Comparison of ENCODE assay signal across 8 cellular contexts in the genomic region with DNA sequence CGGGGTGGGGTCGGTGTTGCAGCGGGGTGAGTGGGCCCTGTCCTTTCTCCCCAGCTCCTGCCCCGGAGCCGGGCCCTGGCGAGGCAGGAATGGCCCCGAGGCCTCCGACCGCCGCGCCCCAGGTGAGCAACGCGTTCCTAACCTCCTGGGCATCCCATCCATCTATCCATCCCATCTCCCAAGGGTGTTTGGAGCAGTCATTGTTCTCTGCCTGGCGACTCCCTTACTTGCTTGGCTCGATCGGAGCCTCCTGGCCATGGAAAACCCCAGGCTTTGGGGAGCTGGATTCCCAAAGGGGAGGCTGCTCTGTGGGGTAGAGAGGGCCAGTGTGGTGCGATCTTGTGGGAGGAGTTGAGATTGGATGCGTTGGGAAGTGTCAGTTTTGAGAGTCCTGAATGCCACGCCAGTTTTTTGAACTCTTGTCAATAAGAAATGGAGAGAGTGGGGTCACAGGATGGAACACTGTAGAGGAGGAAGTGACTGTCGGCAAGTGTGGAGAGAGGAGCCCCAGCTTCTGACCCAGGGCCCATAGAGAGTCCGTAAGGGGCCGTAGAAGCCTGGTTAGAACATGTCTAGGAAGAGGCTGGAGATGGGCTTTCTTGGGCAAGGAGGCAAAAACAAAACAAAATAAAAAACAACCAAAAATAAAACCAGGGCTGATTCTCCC. TPM values are rescaled to one million over a fixed set of nuclear protein-coding genes. Genes with fewer than 3 reads are reported as not detected.
DNase-seq lines count a peak whose midpoint lies in the region; ATAC-seq and TF ChIP-seq lines count a peak whose summit lies in the region.

No MANE protein-coding gene starts in this region.

- H3K27ac ChIP-seq in OCI-LY3 (ENCODE audit: low read length): 0 out of 2 replicates have a peak overlapping the region, but pooled peaks have one; percentile 28

- no peaks in the 10 kb centered on the region for H3K9me3 ChIP-seq in OCI-LY3 (ENCODE audit: insufficient read depth, low read length)

- H3K36me3 ChIP-seq in H7 (replicated peaks; ENCODE audit: control insufficient read depth, insufficient read depth, low read length) (peaks cover 5% of the 10 kb centered on the region; the same call in 1 of the 2 replicates), OCI-LY3 (replicated peaks; ENCODE audit: low read depth, low read length) (peaks cover 34% of the 10 kb centered on the region)

- 13 to 23% methylated on average over 8 to 13 of the region's 22 CpGs for WGBS in lower leg skin, 2 donors

- H3K36me3 Mint-ChIP-seq in central memory CD8-positive, alpha-beta T cell (ENCODE audit: insufficient read depth): peaks cover 20% of the 10 kb centered on the region

- H4K20me1 ChIP-seq in OCI-LY3 (ENCODE audit: insufficient read depth, low read length): no peaks in the 10 kb centered on the region

- H3K4me2 ChIP-seq in OCI-LY3 (ENCODE audit: low read length): peak overlapping the region; percentile 99

- H3K4me1 ChIP-seq in OCI-LY3 (ENCODE audit: low read length): peaks cover 11% of the 10 kb centered on the region; the same call in 1 of the 2 replicates

- DNase-seq in ELF-1 (ENCODE audit: low read depth, low spot score) (peak; percentile 27), H7 (no peak), lower leg skin (ENCODE audit: low spot score in 2 of 2) (no peak), superior temporal gyrus (ENCODE audit: extremely low spot score) (peak; percentile 28), NCI-H526 treated with DMSO at 0.1 percent for 48 hours (lab: John Stamatoyannopoulos, UW) (no peak)
- DNase-seq in central memory CD8-positive, alpha-beta T cell (ENCODE audit: low spot score in 2 of 2): no peak

- peak overlapping the region; percentile 94 for H3K4me3 Mint-ChIP-seq in central memory CD8-positive, alpha-beta T cell

- peaks cover 7% of the 10 kb centered on the region; the same call in 1 of the 2 replicates for H3K79me2 ChIP-seq in OCI-LY3 (ENCODE audit: low read length)

- no peaks in the 10 kb centered on the region for H3K27me3 Mint-ChIP-seq in central memory CD8-positive, alpha-beta T cell

- peak overlapping the region; percentile 95 for H3K27ac Mint-ChIP-seq in central memory CD8-positive, alpha-beta T cell (ENCODE audit: low read depth)

- TF ChIP-seq CTCF in OCI-LY3 (IDR thresholded peaks at IDR 0.05; ENCODE audit: low read depth, low read length) (no peak), lower leg skin (IDR thresholded peaks at IDR 0.05) (no peak)

- no peak for TF ChIP-seq POLR2A in lower leg skin (IDR thresholded peaks at IDR 0.05)

- no peaks in the 10 kb centered on the region for H3K9me3 Mint-ChIP-seq in central memory CD8-positive, alpha-beta T cell

- peak; percentile 31 for ATAC-seq in central memory CD8-positive, alpha-beta T cell (replicated peaks; ENCODE audit: extremely low read depth, poor library complexity, severe bottlenecking)
- ATAC-seq in GM18870 (IDR thresholded peaks at IDR 0.05; ENCODE audit: unreplicated experiment): no peak

- H3K4me1 Mint-ChIP-seq in central memory CD8-positive, alpha-beta T cell: peaks cover 28% of the 10 kb centered on the region

- H3K4me3 ChIP-seq in H7 (ENCODE audit: insufficient read depth, low read depth, low read length) (peak overlapping the region; percentile 58), OCI-LY3 (ENCODE audit: low read length) (peak overlapping the region; percentile 93), lower leg skin (ENCODE audit: low read depth, poor library complexity, severe bottlenecking) (peak overlapping the region; percentile 92)

- H3K9ac ChIP-seq in OCI-LY3 (ENCODE audit: low read length): peak overlapping the region; percentile 80

- intact Hi-C loops in lower leg skin (cut with DNase I; ENCODE audit: low total_unique reads): loop anchor here (10.0 kb wide), 1 partner anchor 585 kb away; no protein-coding TSS in a partner anchor

- H2AFZ ChIP-seq in OCI-LY3 (ENCODE audit: low read depth, low read length): no peak overlapping the region

- H3K27me3 ChIP-seq in H7 (ENCODE audit: control insufficient read depth, insufficient read depth, low read length) (no peaks in the 10 kb centered on the region), OCI-LY3 (ENCODE audit: low read depth, low read length) (no peaks in the 10 kb centered on the region)

RNA-seq across cellular contexts. Expression of a gene that starts 0.7 kb away (rescaled TPM):
- total RNA-seq in H7 (2014; rRNA removed; shearing (Covaris generic)): 18.5 and 20.9 TPM in 2 replicates
- total RNA-seq in lower leg skin: 10 to 100 TPM; 14.5 to 32.6 (median 18.5) TPM

Comparison
In these comparisons a context has a peak if more than half of its experiments do, and no peak if none do; other contexts are left out.
1. DNase-seq: peak in ELF-1 (single experiment) and superior temporal gyrus (single experiment); none in H7 (single experiment), central memory CD8-positive, alpha-beta T cell (0 of 2), lower leg skin (0 of 2) and NCI-H526 treated with DMSO at 0.1 percent for 48 hours (single experiment).
2. Peak in every context shown above with its lines, with median percentiles within 50 percentile points of each other: H3K4me3 ChIP-seq.